Comparison of ENCODE assay signal across 16 cellular contexts in the genomic region with DNA sequence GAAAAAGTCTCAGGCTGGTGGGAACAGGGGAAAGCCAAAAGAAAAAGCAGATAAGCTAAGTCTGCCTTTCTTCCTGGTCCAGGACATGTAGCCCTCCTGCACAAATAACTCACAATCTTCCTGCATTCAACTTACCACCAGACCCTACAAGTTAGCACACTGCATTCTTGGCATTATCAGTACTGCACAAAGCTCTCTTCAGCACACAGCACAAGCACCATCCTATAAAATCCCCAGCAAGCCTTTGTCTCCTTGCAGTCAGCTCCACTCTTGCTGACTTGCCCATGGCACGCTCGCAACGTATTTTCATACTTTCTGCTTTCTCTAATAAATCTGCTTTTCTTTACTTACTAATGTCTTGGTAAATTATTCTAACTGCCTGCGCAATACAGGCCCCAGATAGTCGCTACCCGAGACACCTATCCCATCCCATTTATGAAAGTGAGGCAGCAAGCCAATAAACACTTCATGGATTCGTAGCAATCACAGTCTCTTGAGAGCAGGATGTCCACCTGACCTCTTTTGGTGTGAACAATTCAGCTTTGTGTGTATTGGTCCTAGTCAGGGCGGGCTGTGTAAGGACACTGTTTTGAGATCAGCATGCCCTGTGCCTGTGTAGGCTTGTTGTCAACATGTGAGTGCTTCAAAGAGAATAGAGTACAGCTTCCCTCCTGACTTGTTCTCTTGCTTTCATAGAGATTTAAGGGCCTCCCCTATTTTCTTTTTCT. TPM values are rescaled to one million over a fixed set of nuclear protein-coding genes. Genes with fewer than 3 reads are reported as not detected.
DNase-seq lines count a peak whose midpoint lies in the region; ATAC-seq and TF ChIP-seq lines count a peak whose summit lies in the region.
"Had no signal": no experiment of that assay in that cellular context is flagged by ENCODE, and none has a peak within 500 bp of the region (broad histone marks: within the 10 kb centered on the region; RNA-seq: fewer than 3 reads in every experiment).

No MANE protein-coding gene starts in this region.

- no peak for TF ChIP-seq POLR2A in gastroesophageal sphincter (IDR thresholded peaks at IDR 0.05)

- H3K4me1 ChIP-seq in gastroesophageal sphincter: no peaks in the 10 kb centered on the region
- H3K4me1 ChIP-seq in muscle layer of colon (ENCODE audit: insufficient read depth, low read length): peaks cover 7% of the 10 kb centered on the region
- H3K4me1 ChIP-seq: Caco-2 had no signal

- DNase-seq in Ammon's horn (ENCODE audit: low spot score): peak; percentile 75
- peak; percentile 66 for DNase-seq in NCI-H2196 (lab: John Stamatoyannopoulos, UW; ENCODE audit: unreplicated experiment)
- DNase-seq in DMS79 (lab: John Stamatoyannopoulos, UW): no peak
- no peak for DNase-seq in NCI-H2107 (lab: John Stamatoyannopoulos, UW)
- no peak for DNase-seq in GM20000 (ENCODE audit: low spot score)
- DNase-seq: ACHN; activated CD4-positive, CD25-positive, alpha-beta regulatory T cell; Caco-2; GM23248; naive thymus-derived CD4-positive, alpha-beta T cell; NCI-H345; stimulated activated naive CD4-positive, alpha-beta T cell; T-cell had no signal

- no peak for TF ChIP-seq EP300 in gastroesophageal sphincter (IDR thresholded peaks at IDR 0.05)

- H3K27me3 ChIP-seq in gastroesophageal sphincter (no peaks in the 10 kb centered on the region), muscle layer of colon (ENCODE audit: control insufficient read depth in 1 of 2, insufficient read depth in 2 of 2, low read length in 2 of 2) (no peaks in the 10 kb centered on the region)

- H3K36me3 ChIP-seq in gastroesophageal sphincter (no peaks in the 10 kb centered on the region), muscle layer of colon (ENCODE audit: insufficient read depth, low read length) (no peaks in the 10 kb centered on the region)

- H3K4me3 ChIP-seq in gastroesophageal sphincter (no peak overlapping the region), muscle layer of colon (ENCODE audit: low read depth in 1 of 2, low read length in 2 of 2) (no peak overlapping the region)
- H3K4me3 ChIP-seq: GM23248 had no signal

- ATAC-seq in gastroesophageal sphincter (peak; percentile 28), HG02852 (IDR thresholded peaks at IDR 0.05; ENCODE audit: unreplicated experiment) (no peak)
- ATAC-seq: naive thymus-derived CD4-positive, alpha-beta T cell; T-cell had no signal

- H3K27ac ChIP-seq in gastroesophageal sphincter: no peak overlapping the region
- H3K27ac ChIP-seq in muscle layer of colon (ENCODE audit: low read depth, low read length): peak overlapping the region; percentile 57
- H3K27ac ChIP-seq: GM23248 had no signal

- 67 to 88% methylated on average over 8 of the region's 8 CpGs for WGBS in gastroesophageal sphincter (ENCODE audit: low coverage in 1 of 2), 2 donors

- H3K9ac ChIP-seq in muscle layer of colon (ENCODE audit: low read length): no peak overlapping the region
- H3K9ac ChIP-seq: GM23248 had no signal

- no peak for TF ChIP-seq CTCF in gastroesophageal sphincter (IDR thresholded peaks at IDR 0.05)
- no peak for TF ChIP-seq CTCF in GM20000 (IDR thresholded peaks at IDR 0.05; ENCODE audit: extremely low read depth, missing control alignments)

- H3K9me3 ChIP-seq in gastroesophageal sphincter (no peaks in the 10 kb centered on the region), muscle layer of colon (ENCODE audit: low read length) (no peaks in the 10 kb centered on the region)
- H3K9me3 ChIP-seq: Caco-2 had no signal

RNA-seq across cellular contexts. Expression of gene TMEM117, which starts 49.0 kb away (rescaled TPM):
- 10 to 100 TPM in 3 of 4 donors, 1 to 10 TPM in 1; 7.8 to 21.5 (median 12.3) TPM for total RNA-seq in gastroesophageal sphincter

Comparison
In these comparisons a context has a peak if more than half of its experiments do, and no peak if none do; other contexts are left out.
1. DNase-seq: peak in Ammon's horn (single experiment) and NCI-H2196 (single experiment); none in DMS79 (single experiment), NCI-H2107 (single experiment) and GM20000 (single experiment).